ENCODE assay signal across 13 cellular contexts in genomic region chr13:60152114-60152513, GRCh38.
"Had no signal": no experiment of that assay in that cellular context is flagged by ENCODE, and none has a peak within 500 bp of the region (broad histone marks: within the 10 kb centered on the region; RNA-seq: fewer than 3 reads in every experiment).

No MANE protein-coding gene starts in this region.

- H3K9me3 Mint-ChIP-seq: neural crest cell, WTC11 had no signal

- DNase-seq: activated CD4-positive, alpha-beta T cell treated with anti-CD3 and anti-CD28 coated beads for 48 hours; activated effector memory CD4-positive, alpha-beta T cell treated with Interleukin-2 at 50 U/mL for 16 hours; activated T-cell treated with anti-CD3 and anti-CD28 coated beads, Interleukin-2, amount 50 U/mL, for 1 hour; kidney; left ventricle myocardium superior; T-helper 17 cell had no signal

- H3K36me3 Mint-ChIP-seq: activated naive CD8-positive, alpha-beta T cell had no signal

- H3K27me3 Mint-ChIP-seq: T-helper 17 cell had no signal

- H2AFZ ChIP-seq: parathyroid adenoma had no signal

- H3K27me3 ChIP-seq: cardiac muscle cell, gastroesophageal sphincter had no signal

- ATAC-seq: gastroesophageal sphincter, left ventricle myocardium superior, T-helper 17 cell, WTC11 had no signal

- H3K27ac Mint-ChIP-seq: activated naive CD8-positive, alpha-beta T cell; T-helper 17 cell; WTC11 had no signal

- H3K79me2 ChIP-seq: parathyroid adenoma had no signal

- H3K4me1 ChIP-seq: gastroesophageal sphincter, parathyroid adenoma had no signal

- H3K36me3 ChIP-seq: cardiac muscle cell, gastroesophageal sphincter had no signal

- H3K27ac ChIP-seq: cardiac muscle cell, gastroesophageal sphincter, parathyroid adenoma had no signal

- H3K4me3 ChIP-seq: cardiac muscle cell, gastroesophageal sphincter, smooth muscle cell had no signal

- H3K9me3 ChIP-seq: gastroesophageal sphincter had no signal

- H3K9ac ChIP-seq: parathyroid adenoma had no signal

- H3K4me2 ChIP-seq: smooth muscle cell had no signal

- H3K4me3 Mint-ChIP-seq: activated naive CD8-positive, alpha-beta T cell; neural crest cell; T-helper 17 cell; WTC11 had no signal
